ENCODE assay signal across 25 cellular contexts in genomic region chr6:115575298-115575697, GRCh38.
"Had no signal": no experiment of that assay in that cellular context is flagged by ENCODE, and none has a peak within 500 bp of the region (broad histone marks: within the 10 kb centered on the region; RNA-seq: fewer than 3 reads in every experiment).

No MANE protein-coding gene starts in this region.

- H3K4me3 ChIP-seq: stomach, suprapubic skin, testis, thoracic aorta, thyroid gland, tibial artery, tibial nerve, transverse colon, upper lobe of left lung, upper lobe of right lung, uterus, vagina had no signal

- H3K36me3 ChIP-seq: stomach, suprapubic skin, thoracic aorta, thyroid gland, tibial artery, tibial nerve, transverse colon, upper lobe of left lung, upper lobe of right lung, uterus, vagina had no signal

- ATAC-seq: stimulated activated effector memory CD8-positive, alpha-beta T cell treated with anti-CD3 and anti-CD28 coated beads, Interleukin-12 subunit alpha, Interleukin-12 subunit beta, amount 100 ng/mL, for 72 hours; stimulated activated memory B cell treated with anti-CD40 and anti-IgM and Interleukin-4, amounts not matched to agents 10 μg/mL and 1 μg/mL and 100 μg/mL, for 72 hours; stimulated activated naive B cell treated with anti-CD40 and anti-IgM and Interleukin-4, amounts not matched to agents 10 μg/mL and 1 μg/mL and 100 μg/mL, for 72 hours; stimulated activated naive CD8-positive, alpha-beta T cell treated with anti-CD3 and anti-CD28 coated beads, Interleukin-15, amount 100 ng/mL, for 72 hours; stimulated activated naive CD8-positive, alpha-beta T cell treated with anti-CD3 and anti-CD28 coated beads, Interleukin-15, Interleukin-2, amounts not matched to agents 100 U/mL and 50 U/mL, for 24 hours; upper lobe of right lung had no signal

- H3K9me3 ChIP-seq: stomach, suprapubic skin, testis, thoracic aorta, thyroid gland, tibial artery, tibial nerve, transverse colon, upper lobe of left lung, upper lobe of right lung, uterus, vagina had no signal

- H3K27me3 ChIP-seq: stomach, suprapubic skin, testis, thyroid gland, tibial artery, tibial nerve, transverse colon, upper lobe of left lung, upper lobe of right lung, uterus, vagina had no signal

- H3K4me1 ChIP-seq: stomach, testis, thyroid gland, tibial artery, tibial nerve, transverse colon, upper lobe of left lung, upper lobe of right lung, uterus, vagina had no signal

- H3K27ac ChIP-seq: stomach, suprapubic skin, testis, thoracic aorta, thyroid gland, tibial artery, tibial nerve, transverse colon, upper lobe of left lung, upper lobe of right lung, uterus, vagina had no signal

- DNase-seq: stimulated activated CD4-positive, alpha-beta T cell treated with anti-CD3 and anti-CD28 coated beads, Interleukin-2, amount 100 ng/mL, for 48 hours; stimulated activated CD4-positive, alpha-beta T cell treated with anti-CD3 and anti-CD28 coated beads, Interleukin-4, amount 100 ng/mL, for 1 hour; stimulated activated CD4-positive, alpha-beta T cell treated with anti-CD3 and anti-CD28 coated beads, Interleukin-4, amount 100 ng/mL, for 24 hours; stimulated activated CD4-positive, alpha-beta T cell treated with anti-CD3 and anti-CD28 coated beads, Interleukin-4, amount 100 ng/mL, for 4 hours; stimulated activated CD8-positive, alpha-beta memory T cell treated with anti-CD3 and anti-CD28 coated beads, Interleukin-4, amount 100 ng/mL, for 48 hours; stimulated activated naive B cell treated with anti-CD40 and anti-IgM and Interleukin-4, amounts not matched to agents 10 μg/mL and 1 μg/mL and 100 μg/mL, for 72 hours; stimulated activated naive CD4-positive, alpha-beta T cell; stimulated activated naive CD4-positive, alpha-beta T cell treated with Interleukin-2 at 50 U/mL for 16 hours; stimulated activated naive CD8-positive, alpha-beta T cell treated with anti-CD3 and anti-CD28 coated beads, Interleukin-15, amount 100 ng/mL, for 72 hours; stimulated activated naive CD8-positive, alpha-beta T cell treated with anti-CD3 and anti-CD28 coated beads, Interleukin-15, Interleukin-2, amounts not matched to agents 100 U/mL and 50 U/mL, for 24 hours; stomach; substantia nigra; testis; thyroid gland; tibial artery; transverse colon; upper lobe of left lung; upper lobe of right lung; uterus had no signal
